13 cellular contexts compared by ENCODE assay signal in genomic region chr9:119836036-119836435, GRCh38.
"Had no signal": no experiment of that assay in that cellular context is flagged by ENCODE, and none has a peak within 500 bp of the region (broad histone marks: within the 10 kb centered on the region; RNA-seq: fewer than 3 reads in every experiment).

No MANE protein-coding gene starts in this region.

- DNase-seq: activated CD8-positive, alpha-beta memory T cell treated with anti-CD3 and anti-CD28 coated beads, Interleukin-2, amount 50 U/mL, for 4 hours; activated CD8-positive, alpha-beta T cell treated with anti-CD3 and anti-CD28 coated beads for 36 hours; activated naive CD4-positive, alpha-beta T cell treated with Interleukin-2 at 50 U/mL for 16 hours; foreskin melanocyte; heart right ventricle; kidney glomerular epithelial cell; midbrain; naive B cell; posterior cingulate gyrus; T-helper 2 cell had no signal

- H3K4me1 ChIP-seq: heart right ventricle, right atrium auricular region had no signal

- H3K9me3 ChIP-seq: heart right ventricle, neutrophil, right atrium auricular region had no signal

- H3K27me3 ChIP-seq: heart right ventricle, neutrophil, right atrium auricular region had no signal

- H3K27me3 Mint-ChIP-seq: activated CD8-positive, alpha-beta T cell treated with anti-CD3 and anti-CD28 coated beads for 36 hours had no signal

- H3K27ac ChIP-seq: heart right ventricle, neutrophil, right atrium auricular region, skin epidermis had no signal

- H3K36me3 ChIP-seq: heart right ventricle, neutrophil, right atrium auricular region had no signal

- H3K4me3 Mint-ChIP-seq: activated CD8-positive, alpha-beta T cell treated with anti-CD3 and anti-CD28 coated beads for 36 hours; naive B cell had no signal

- H3K4me1 Mint-ChIP-seq: naive B cell had no signal

- H3K36me3 Mint-ChIP-seq: naive B cell had no signal

- H3K27ac Mint-ChIP-seq: activated CD8-positive, alpha-beta T cell treated with anti-CD3 and anti-CD28 coated beads for 36 hours had no signal

- H3K4me3 ChIP-seq: heart right ventricle, right atrium auricular region, skin epidermis had no signal
